23 cellular contexts compared by ENCODE assay signal in genomic region chr14:38961136-38961535, GRCh38.
"Had no signal": no experiment of that assay in that cellular context is flagged by ENCODE, and none has a peak within 500 bp of the region (broad histone marks: within the 10 kb centered on the region; RNA-seq: fewer than 3 reads in every experiment).

No MANE protein-coding gene starts in this region.

- ATAC-seq: HepG2 had no signal

- FAIRE-seq: HepG2, RCC 7860 had no signal

- H3K4me3 ChIP-seq: MG63, SJSA1, SK-N-MC had no signal

- H3K9me3 ChIP-seq: MG63, SJSA1 had no signal

- H3K27ac ChIP-seq: SJSA1, SK-N-MC had no signal

- H3K27me3 ChIP-seq: MG63, SJSA1 had no signal

- H3K36me3 ChIP-seq: MG63, SJSA1 had no signal

- DNase-seq: IMR-90, Karpas-422, KG1, MG63, NCI-H1092, NCI-H1105 treated with DMSO at 0.1 percent for 48 hours, NCI-H1436, NCI-H187, NCI-H2029, NCI-H2081 treated with DMSO at 0.1 percent for 48 hours, NCI-H2171, NCI-H345, NCI-H446 treated with DMSO at 0.1 percent for 48 hours, NCI-H510A treated with DMSO at 0.1 percent for 48 hours, NCI-H526, NCI-H774, Right ventricle myocardium superior, RPMI8226, SIG-M5 had no signal
